2 cellular contexts compared by ENCODE assay signal in the genomic region with DNA sequence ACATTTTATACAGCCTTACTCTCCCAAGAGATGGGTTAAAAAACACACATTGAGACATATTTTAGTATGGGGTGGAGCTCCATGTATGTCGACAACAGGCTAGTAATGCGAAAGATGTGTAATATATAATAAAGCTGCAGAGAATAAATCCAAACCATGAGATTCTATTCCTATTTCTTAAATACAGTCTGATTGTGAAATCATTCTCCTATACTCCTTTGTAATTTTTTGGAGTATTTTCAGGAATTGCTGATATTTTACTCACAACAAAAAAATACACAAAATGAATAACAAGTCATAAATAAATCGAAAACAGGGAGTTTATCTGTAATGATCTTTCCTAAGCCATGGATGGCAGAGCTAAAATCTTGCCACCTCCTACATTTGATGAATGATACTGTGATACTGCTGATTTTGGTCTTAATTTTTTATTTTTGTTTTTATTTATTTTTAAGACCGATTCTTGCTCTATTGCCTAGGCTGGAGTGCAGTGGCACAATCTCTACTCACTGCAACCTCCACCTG.
A peak's percentile ranks its signal among the peaks of the same experiment; 100 is the strongest.
TF ChIP-seq lines count a peak whose summit lies in the region.

No MANE protein-coding gene starts in this region.

TF ChIP-seq in HepG2, 621 proteins besides CTCF, POLR2A, EP300 and RAD21:
- TF ChIP-seq ZFP36 (IDR thresholded peaks at IDR 0.05; ENCODE audit: borderline replicate concordance, low read depth, low read length, partially characterized antibody) (peak; percentile 24), SNAPC2 (CRISPR knock-in tag; IDR thresholded peaks at IDR 0.05) (no peak), CEBPB (IDR thresholded peaks at IDR 0.05; ENCODE audit: borderline replicate concordance, low read depth, low read length) (0 out of 2 replicates have a peak, but pooled peaks have one; percentile 14), ATF7-NPFF (CRISPR knock-in tag; IDR thresholded peaks at IDR 0.05; ENCODE audit: low read depth) (no peak)
- TF ChIP-seq, protein P1, sequence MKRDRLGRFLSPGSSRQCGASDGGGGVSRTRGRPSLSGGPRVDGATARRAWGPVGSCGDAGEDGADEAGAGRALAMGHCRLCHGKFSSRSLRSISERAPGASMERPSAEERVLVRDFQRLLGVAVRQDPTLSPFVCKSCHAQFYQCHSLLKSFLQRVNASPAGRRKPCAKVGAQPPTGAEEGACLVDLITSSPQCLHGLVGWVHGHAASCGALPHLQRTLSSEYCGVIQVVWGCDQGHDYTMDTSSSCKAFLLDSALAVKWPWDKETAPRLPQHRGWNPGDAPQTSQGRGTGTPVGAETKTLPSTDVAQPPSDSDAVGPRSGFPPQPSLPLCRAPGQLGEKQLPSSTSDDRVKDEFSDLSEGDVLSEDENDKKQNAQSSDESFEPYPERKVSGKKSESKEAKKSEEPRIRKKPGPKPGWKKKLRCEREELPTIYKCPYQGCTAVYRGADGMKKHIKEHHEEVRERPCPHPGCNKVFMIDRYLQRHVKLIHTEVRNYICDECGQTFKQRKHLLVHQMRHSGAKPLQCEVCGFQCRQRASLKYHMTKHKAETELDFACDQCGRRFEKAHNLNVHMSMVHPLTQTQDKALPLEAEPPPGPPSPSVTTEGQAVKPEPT (CRISPR knock-in tag; IDR thresholded peaks at IDR 0.05; ENCODE audit: low read depth): no peak

TF ChIP-seq in K562, 482 proteins besides CTCF, POLR2A, EP300 and RAD21:
- peak; percentile 11 for TF ChIP-seq ZFP36 (IDR thresholded peaks at IDR 0.05; ENCODE audit: low read depth, low read length, partially characterized antibody)
- TF ChIP-seq, protein P2, sequence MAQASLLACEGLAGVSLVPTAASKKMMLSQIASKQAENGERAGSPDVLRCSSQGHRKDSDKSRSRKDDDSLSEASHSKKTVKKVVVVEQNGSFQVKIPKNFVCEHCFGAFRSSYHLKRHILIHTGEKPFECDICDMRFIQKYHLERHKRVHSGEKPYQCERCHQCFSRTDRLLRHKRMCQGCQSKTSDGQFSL (CRISPR knock-in tag; IDR thresholded peaks at IDR 0.05): no peak
- TF ChIP-seq, protein P2 (tag; IDR thresholded peaks at IDR 0.05): no peak
- TF ChIP-seq CEBPB (tag; IDR thresholded peaks at IDR 0.05): peak; percentile 57
- TF ChIP-seq TEAD4 (IDR thresholded peaks at IDR 0.05; ENCODE audit: low read length): no peak
- TF ChIP-seq TEAD4 (CRISPR knock-in tag; IDR thresholded peaks at IDR 0.05; ENCODE audit: borderline replicate concordance): no peak
- TF ChIP-seq FOXK2 (conservative IDR thresholded peaks at IDR 0.05 in 1 of 2, IDR thresholded peaks at IDR 0.05 in 1 of 2; ENCODE audit: low read depth in 2 of 2): no peak
- peak; percentile 49 for TF ChIP-seq CBX2 (IDR thresholded peaks at IDR 0.05; ENCODE audit: insufficient read depth, low read length, poor library complexity, severe bottlenecking)
- TF ChIP-seq, protein P3, sequence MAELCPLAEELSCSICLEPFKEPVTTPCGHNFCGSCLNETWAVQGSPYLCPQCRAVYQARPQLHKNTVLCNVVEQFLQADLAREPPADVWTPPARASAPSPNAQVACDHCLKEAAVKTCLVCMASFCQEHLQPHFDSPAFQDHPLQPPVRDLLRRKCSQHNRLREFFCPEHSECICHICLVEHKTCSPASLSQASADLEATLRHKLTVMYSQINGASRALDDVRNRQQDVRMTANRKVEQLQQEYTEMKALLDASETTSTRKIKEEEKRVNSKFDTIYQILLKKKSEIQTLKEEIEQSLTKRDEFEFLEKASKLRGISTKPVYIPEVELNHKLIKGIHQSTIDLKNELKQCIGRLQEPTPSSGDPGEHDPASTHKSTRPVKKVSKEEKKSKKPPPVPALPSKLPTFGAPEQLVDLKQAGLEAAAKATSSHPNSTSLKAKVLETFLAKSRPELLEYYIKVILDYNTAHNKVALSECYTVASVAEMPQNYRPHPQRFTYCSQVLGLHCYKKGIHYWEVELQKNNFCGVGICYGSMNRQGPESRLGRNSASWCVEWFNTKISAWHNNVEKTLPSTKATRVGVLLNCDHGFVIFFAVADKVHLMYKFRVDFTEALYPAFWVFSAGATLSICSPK (IDR thresholded peaks at IDR 0.05; ENCODE audit: borderline replicate concordance): no peak
- TF ChIP-seq CBX8 (IDR thresholded peaks at IDR 0.05; ENCODE audit: borderline replicate concordance, extremely low read depth, low read depth, low read length, poor library complexity, severe bottlenecking): peak; percentile 96
- peak; percentile 51; the same call in 1 of the 2 replicates for TF ChIP-seq BMI1 (IDR thresholded peaks at IDR 0.05; ENCODE audit: low read length)
- TF ChIP-seq CEBPG (CRISPR knock-in tag; IDR thresholded peaks at IDR 0.05): no peak
- peak in 1 of 2 experiments; percentile 53; a peak in 1 of 4 replicates for TF ChIP-seq CEBPG (tag; conservative IDR thresholded peaks at IDR 0.05 in 1 of 2, IDR thresholded peaks at IDR 0.05 in 1 of 2)
